Comparison of ENCODE assay signal across 7 cellular contexts in the genomic region with DNA sequence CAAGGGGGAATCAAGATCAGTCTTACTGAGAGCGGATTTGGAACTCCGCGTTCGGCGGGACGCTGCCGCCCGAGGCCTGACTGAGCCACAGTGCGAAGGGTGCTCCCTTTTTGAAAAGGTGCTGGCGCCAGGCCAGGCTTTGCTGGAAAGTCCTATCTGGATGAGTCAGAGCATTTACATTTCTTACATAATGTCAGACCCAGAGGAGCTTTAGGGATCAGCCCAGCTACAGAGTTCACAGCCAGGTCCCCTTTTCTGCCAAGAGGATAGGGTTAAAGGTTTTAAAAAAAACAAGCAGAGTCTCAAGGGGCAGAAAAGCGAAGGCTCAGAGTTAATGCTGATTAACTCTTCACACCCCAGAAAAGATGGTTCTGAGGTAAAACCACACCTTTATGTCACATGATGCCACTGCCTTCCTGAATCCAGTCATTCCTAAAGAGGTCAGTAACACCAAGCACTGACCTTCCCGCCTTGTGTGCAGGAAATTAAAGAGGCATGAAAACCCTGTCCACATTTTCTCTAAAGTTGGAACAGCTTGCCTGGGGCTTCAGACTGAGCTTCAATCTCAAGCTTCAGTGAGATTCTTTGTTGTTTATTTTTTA. TPM values are rescaled to one million over a fixed set of nuclear protein-coding genes. Genes with fewer than 3 reads are reported as not detected.
DNase-seq lines count a peak whose midpoint lies in the region; ATAC-seq and TF ChIP-seq lines count a peak whose summit lies in the region.

No MANE protein-coding gene starts in this region.

- peaks cover 20 to 23% of the 10 kb centered on the region in 2 donors for H3K4me1 Mint-ChIP-seq in effector memory CD8-positive, alpha-beta T cell (ENCODE audit: low read depth in 2 of 2)
- peaks cover 24% of the 10 kb centered on the region for H3K4me1 Mint-ChIP-seq in mesothelial cell of epicardium
- peaks cover 27 to 41% of the 10 kb centered on the region in 2 donors for H3K4me1 Mint-ChIP-seq in stimulated activated naive B cell treated with anti-CD40 and anti-IgM and Interleukin-4, amounts not matched to agents 10 μg/mL and 1 μg/mL and 100 μg/mL, for 72 hours

- peak overlapping the region; percentile 79 to 90 for H3K4me3 Mint-ChIP-seq in effector memory CD8-positive, alpha-beta T cell
- peak overlapping the region; percentile 69 for H3K4me3 Mint-ChIP-seq in mesothelial cell of epicardium
- peak overlapping the region; percentile 89 to 90 for H3K4me3 Mint-ChIP-seq in stimulated activated naive B cell treated with anti-CD40 and anti-IgM and Interleukin-4, amounts not matched to agents 10 μg/mL and 1 μg/mL and 100 μg/mL, for 72 hours

- peak overlapping the region; percentile 52 to 85 for H3K27ac Mint-ChIP-seq in effector memory CD8-positive, alpha-beta T cell
- H3K27ac Mint-ChIP-seq in mesothelial cell of epicardium, result peak overlapping the region; percentile 90
- peak overlapping the region; percentile 73 for H3K27ac Mint-ChIP-seq in stimulated activated naive B cell treated with anti-CD40 and anti-IgM and Interleukin-4, amounts not matched to agents 10 μg/mL and 1 μg/mL and 100 μg/mL, for 72 hours

- peaks cover 7% of the 10 kb centered on the region for H3K36me3 Mint-ChIP-seq in effector memory CD8-positive, alpha-beta T cell (ENCODE audit: insufficient read depth)
- H3K36me3 Mint-ChIP-seq in mesothelial cell of epicardium, result no peaks in the 10 kb centered on the region
- H3K36me3 Mint-ChIP-seq in stimulated activated naive B cell treated with anti-CD40 and anti-IgM and Interleukin-4, amounts not matched to agents 10 μg/mL and 1 μg/mL and 100 μg/mL, for 72 hours, result no peaks in the 10 kb centered on the region

- peak; percentile 88 for DNase-seq in NCI-H2171 treated with DMSO at 0.1 percent for 48 hours (lab: John Stamatoyannopoulos, UW)
- peak; percentile 59 to 72 for DNase-seq in activated CD4-positive, alpha-beta T cell treated with anti-CD3 and anti-CD28 coated beads, Interleukin-2, amount 50 U/mL, for 24 hours (ENCODE audit: low read depth in 1 of 2, low spot score in 1 of 2)
- peak in 1 of 3 experiments; percentile 23 for DNase-seq in effector memory CD8-positive, alpha-beta T cell
- DNase-seq in mesothelial cell of epicardium (ENCODE audit: low spot score in 2 of 2, unreplicated experiment in 2 of 2), result peak; percentile 74 to 79
- peak; percentile 71 for DNase-seq in stimulated activated naive B cell treated with anti-CD40 and anti-IgM and Interleukin-4, amounts not matched to agents 10 μg/mL and 1 μg/mL and 100 μg/mL, for 72 hours

- ATAC-seq in GM18511 (IDR thresholded peaks at IDR 0.05; ENCODE audit: unreplicated experiment) (peak; percentile 59), HG02870 (IDR thresholded peaks at IDR 0.05; ENCODE audit: unreplicated experiment) (peak; percentile 68)
- ATAC-seq in effector memory CD8-positive, alpha-beta T cell (replicated peaks), result peak; percentile 21
- ATAC-seq in stimulated activated naive B cell treated with anti-CD40 and anti-IgM and Interleukin-4, amounts not matched to agents 10 μg/mL and 1 μg/mL and 100 μg/mL, for 72 hours (replicated peaks), result peak; percentile 78 to 80

- no peaks in the 10 kb centered on the region for H3K9me3 Mint-ChIP-seq in effector memory CD8-positive, alpha-beta T cell
- H3K9me3 Mint-ChIP-seq in mesothelial cell of epicardium, result no peaks in the 10 kb centered on the region
- no peaks in the 10 kb centered on the region for H3K9me3 Mint-ChIP-seq in stimulated activated naive B cell treated with anti-CD40 and anti-IgM and Interleukin-4, amounts not matched to agents 10 μg/mL and 1 μg/mL and 100 μg/mL, for 72 hours

- no peak for TF ChIP-seq CTCF in mesothelial cell of epicardium (IDR thresholded peaks at IDR 0.05; ENCODE audit: unreplicated experiment)

- H3K27me3 Mint-ChIP-seq in effector memory CD8-positive, alpha-beta T cell, result peaks cover 0 to 8% of the 10 kb centered on the region in 2 donors
- no peaks in the 10 kb centered on the region for H3K27me3 Mint-ChIP-seq in mesothelial cell of epicardium (ENCODE audit: low read depth)
- H3K27me3 Mint-ChIP-seq in stimulated activated naive B cell treated with anti-CD40 and anti-IgM and Interleukin-4, amounts not matched to agents 10 μg/mL and 1 μg/mL and 100 μg/mL, for 72 hours, result no peaks in the 10 kb centered on the region

RNA-seq across cellular contexts. Expression of gene FBXL14, which starts 11.7 kb away (rescaled TPM):
- total RNA-seq in mesothelial cell of epicardium, result 14.1 to 14.8 TPM (median 14.3 TPM) in 3 replicates

RNA-seq across cellular contexts. Expression of gene WNT5B, which starts 22.9 kb away (rescaled TPM):
- 54.4 to 58.3 TPM (median 56.2 TPM) in 3 replicates for total RNA-seq in mesothelial cell of epicardium

Comparison
In these comparisons a context has a peak if more than half of its experiments do, and no peak if none do; other contexts are left out.
1. ATAC-seq: peak in every context shown above with its lines; median percentile 79 in stimulated activated naive B cell treated with anti-CD40 and anti-IgM and Interleukin-4, amounts not matched to agents 10 μg/mL and 1 μg/mL and 100 μg/mL, for 72 hours; 68 in HG02870; 59 in GM18511; 21 in effector memory CD8-positive, alpha-beta T cell.